Comparison of ENCODE assay signal across 10 cellular contexts in the genomic region with DNA sequence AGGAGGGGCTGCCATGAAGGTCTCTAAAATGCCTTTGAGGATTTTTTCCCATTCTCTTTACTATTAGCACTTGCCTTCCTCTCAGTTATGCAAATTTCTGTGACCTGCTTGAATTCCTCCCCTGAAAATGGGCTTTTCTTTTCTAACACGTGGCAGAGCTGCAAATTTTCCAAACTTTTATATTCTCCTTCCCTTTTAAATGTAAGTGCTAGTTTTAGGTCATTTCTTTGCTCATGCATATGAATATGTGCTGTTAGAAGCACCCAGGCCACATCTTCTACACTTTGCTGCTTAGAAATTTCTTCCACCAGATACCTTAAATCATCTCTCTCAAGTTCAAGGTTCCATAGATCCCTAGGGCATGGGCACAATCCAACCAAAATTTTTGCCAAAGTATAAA. TPM values are rescaled to one million over a fixed set of nuclear protein-coding genes. Genes with fewer than 3 reads are reported as not detected.
"Had no signal": no experiment of that assay in that cellular context is flagged by ENCODE, and none has a peak within 500 bp of the region (broad histone marks: within the 10 kb centered on the region; RNA-seq: fewer than 3 reads in every experiment).

No MANE protein-coding gene starts in this region.

- DNase-seq: IMR-90, KBM-7, KG1 had no signal

- H3K4me3 ChIP-seq: K562 had no signal

- H3K36me3 Mint-ChIP-seq: IgD-negative memory B cell had no signal

- ATAC-seq: K562 had no signal

- H3K9ac ChIP-seq: KMS-11 had no signal

- H3K4me3 Mint-ChIP-seq: IgD-negative memory B cell had no signal

- H3K27ac Mint-ChIP-seq: IgD-negative memory B cell had no signal

- FAIRE-seq: HTR-8/SVneo, K562 had no signal

- H3K27ac ChIP-seq: HL-60, KMS-11 had no signal

- H3K4me2 ChIP-seq: KMS-11 had no signal

RNA-seq across cellular contexts. Expression of a gene that starts 11.8 kb away (rescaled TPM):
- total RNA-seq: HT-29, HT1080, IMR-90 had no signal
- polyA plus RNA-seq: IgD-negative memory B cell, IMR-90 had no signal

RNA-seq across cellular contexts. Expression of a gene that starts 24.4 kb away (rescaled TPM):
- total RNA-seq: HT-29, HT1080, IMR-90, K562 had no signal
- polyA plus RNA-seq: IMR-90, K562 had no signal

RNA-seq across cellular contexts. Expression of a gene that starts 45.4 kb away (rescaled TPM):
- total RNA-seq: HT-29, HT1080, IMR-90 had no signal
- polyA plus RNA-seq: IMR-90 had no signal

RNA-seq across cellular contexts. Expression of a gene that starts 46.4 kb away (rescaled TPM):
- total RNA-seq: HT-29, HT1080, IMR-90, K562 had no signal
- polyA plus RNA-seq: IMR-90, K562 had no signal
